ENCODE assay signal across 26 cellular contexts in genomic region chr3:123326531-123326930, GRCh38.
"Had no signal": no experiment of that assay in that cellular context is flagged by ENCODE, and none has a peak within 500 bp of the region (broad histone marks: within the 10 kb centered on the region; RNA-seq: fewer than 3 reads in every experiment).

No MANE protein-coding gene starts in this region.

- H3K27me3 Mint-ChIP-seq: activated CD4-positive, alpha-beta memory T cell treated with anti-CD3 and anti-CD28 coated beads for 36 hours; activated naive CD8-positive, alpha-beta T cell treated with anti-CD3 and anti-CD28 coated beads for 36 hours had no signal

- DNase-seq: activated CD4-positive, alpha-beta memory T cell treated with anti-CD3 and anti-CD28 coated beads for 36 hours; activated CD4-positive, alpha-beta T cell treated with anti-CD3 and anti-CD28 coated beads for 4 hours; activated CD4-positive, CD25-positive, alpha-beta regulatory T cell; activated CD8-positive, alpha-beta memory T cell treated with anti-CD3 and anti-CD28 coated beads, Interleukin-2, amount 50 U/mL, for 4 hours; activated effector memory CD4-positive, alpha-beta T cell treated with anti-CD3 and anti-CD28 coated beads, Interleukin-2, amount 50 U/mL, for 16 hours; activated naive CD4-positive, alpha-beta T cell treated with anti-CD3 and anti-CD28 coated beads for 36 hours; activated naive CD8-positive, alpha-beta T cell treated with anti-CD3 and anti-CD28 coated beads for 36 hours; activated T-cell treated with anti-CD3 and anti-CD28 coated beads, Interleukin-2, amount 50 U/mL, for 1 hour; adrenal gland; dermis blood vessel endothelial cell; effector CD8-positive, alpha-beta T cell; glutamatergic neuron; hippocampal formation; lower lobe of right lung; mesendoderm; natural killer cell; retina; stimulated activated CD4-positive, alpha-beta T cell treated with anti-CD3 and anti-CD28 coated beads, Interleukin-15, amount 100 ng/mL, for 24 hours; stimulated activated CD4-positive, alpha-beta T cell treated with anti-CD3 and anti-CD28 coated beads, Interleukin-2, amount 100 ng/mL, for 24 hours; stimulated activated naive CD4-positive, alpha-beta T cell had no signal

- H3K36me3 Mint-ChIP-seq: activated CD4-positive, alpha-beta memory T cell treated with anti-CD3 and anti-CD28 coated beads for 36 hours; activated naive CD8-positive, alpha-beta T cell treated with anti-CD3 and anti-CD28 coated beads for 36 hours; natural killer cell had no signal

- H3K4me3 ChIP-seq: adrenal gland, body of pancreas, lower lobe of right lung, prostate gland, smooth muscle cell, tibial nerve had no signal

- H3K27ac Mint-ChIP-seq: activated CD4-positive, alpha-beta memory T cell treated with anti-CD3 and anti-CD28 coated beads for 36 hours; activated naive CD4-positive, alpha-beta T cell treated with anti-CD3 and anti-CD28 coated beads for 36 hours; activated naive CD8-positive, alpha-beta T cell treated with anti-CD3 and anti-CD28 coated beads for 36 hours; activated T-helper 1 cell treated with anti-CD3 and anti-CD28 coated beads, Interleukin-12 subunit alpha, Interleukin-12 subunit beta, Interleukin-2, Interleukin-4 antibody, amounts not matched to agents 30 ng/mL and 10 ng/mL and 1 ng/mL, durations not matched to agents 14 hours and 24 hours and 36 hours; natural killer cell had no signal

- ATAC-seq: body of pancreas, lower lobe of right lung, natural killer cell had no signal

- H3K4me3 Mint-ChIP-seq: activated CD4-positive, alpha-beta memory T cell treated with anti-CD3 and anti-CD28 coated beads for 36 hours; activated naive CD4-positive, alpha-beta T cell treated with anti-CD3 and anti-CD28 coated beads for 36 hours; activated naive CD8-positive, alpha-beta T cell treated with anti-CD3 and anti-CD28 coated beads for 36 hours; activated T-helper 1 cell treated with anti-CD3 and anti-CD28 coated beads, Interleukin-12 subunit alpha, Interleukin-12 subunit beta, Interleukin-2, Interleukin-4 antibody, amounts not matched to agents 30 ng/mL and 10 ng/mL and 1 ng/mL, durations not matched to agents 14 hours and 24 hours and 36 hours; natural killer cell had no signal

- H3K4me1 ChIP-seq: lower lobe of right lung, prostate gland had no signal

- H3K9me3 ChIP-seq: adrenal gland, body of pancreas, lower lobe of right lung, prostate gland, tibial nerve had no signal

- H3K4me1 Mint-ChIP-seq: natural killer cell had no signal

- H3K27me3 ChIP-seq: body of pancreas had no signal

- H3K27ac ChIP-seq: adrenal gland, body of pancreas, epithelial cell of prostate, lower lobe of right lung, prostate gland, tibial nerve had no signal

- H3K9me3 Mint-ChIP-seq: activated CD4-positive, alpha-beta memory T cell treated with anti-CD3 and anti-CD28 coated beads for 36 hours; activated naive CD4-positive, alpha-beta T cell treated with anti-CD3 and anti-CD28 coated beads for 36 hours; activated naive CD8-positive, alpha-beta T cell treated with anti-CD3 and anti-CD28 coated beads for 36 hours; activated T-helper 1 cell treated with anti-CD3 and anti-CD28 coated beads, Interleukin-12 subunit alpha, Interleukin-12 subunit beta, Interleukin-2, Interleukin-4 antibody, amounts not matched to agents 30 ng/mL and 10 ng/mL and 1 ng/mL, durations not matched to agents 14 hours and 24 hours and 36 hours; natural killer cell had no signal
